Comparison of ENCODE assay signal across 7 cellular contexts in genomic region chr9:34139477-34140146, GRCh38. TPM values are rescaled to one million over a fixed set of nuclear protein-coding genes. Genes with fewer than 3 reads are reported as not detected.
DNase-seq lines count a peak whose midpoint lies in the region; ATAC-seq, FAIRE-seq and TF ChIP-seq lines count a peak whose summit lies in the region.

No MANE protein-coding gene starts in this region.

- ATAC-seq in HG03025 (IDR thresholded peaks at IDR 0.05; ENCODE audit: low FRiP score, unreplicated experiment): no peak

- H3K23ac ChIP-seq in H9 (ENCODE audit: insufficient read length, low read depth, low read length): no peak overlapping the region

- H3K27me3 Mint-ChIP-seq in H9 (ENCODE audit: low read depth): no peaks in the 10 kb centered on the region

- no peak overlapping the region for H4K8ac ChIP-seq in H9 (replicated peaks; ENCODE audit: insufficient read length, low read depth, low read length)

- no CpG with 5 or more reads among the region's 5 CpGs for WGBS in H9 (ENCODE audit: extremely low coverage, insufficient read length, low lambda C conversion rate)
- 61 to 80% (median 75%) methylated on average over 5 of the region's 5 CpGs for WGBS in small intestine, 3 donors

- no peaks in the 10 kb centered on the region for H3K79me1 ChIP-seq in H9 (ENCODE audit: insufficient read depth, low read depth, low read length, poor library complexity, severe bottlenecking)

- H3K4me1 ChIP-seq in H9 (ENCODE audit: insufficient read depth, low read length) (no peaks in the 10 kb centered on the region), small intestine (ENCODE audit: control insufficient read depth in 2 of 2, insufficient read depth in 1 of 2, low read depth in 1 of 2, low read length in 1 of 2) (no peaks in the 10 kb centered on the region)

- H3K23me2 ChIP-seq in H9 (ENCODE audit: insufficient read length, low read depth, low read length, poor library complexity, severe bottlenecking): no peaks in the 10 kb centered on the region

- TF ChIP-seq CTCF in H9 (conservative IDR thresholded peaks at IDR 0.05) (peak; percentile 40; the same call in 2 of the 3 replicates), fibroblast of the aortic adventitia (IDR thresholded peaks at IDR 0.05; ENCODE audit: insufficient read depth, low read length) (peak; percentile 62)

- H3K4me1 Mint-ChIP-seq in H9: peaks cover 0 to 4% of the 10 kb centered on the region in 2 experiments; a peak in 1 of 4 replicates

- H2BK120ac ChIP-seq in H9 (ENCODE audit: low read depth, low read length, poor library complexity, severe bottlenecking): no peak overlapping the region

- H2BK5ac ChIP-seq in H9 (ENCODE audit: insufficient read length, low read length): no peak overlapping the region

- H3K27ac Mint-ChIP-seq in H9: no peak overlapping the region

- H3K4me3 ChIP-seq in fibroblast of the aortic adventitia (ENCODE audit: low read depth, low read length): no peak overlapping the region
- no peak overlapping the region for H3K4me3 ChIP-seq in small intestine (ENCODE audit: low read depth in 1 of 2, low read length in 2 of 2)

- H2AK5ac ChIP-seq in H9 (ENCODE audit: insufficient read length, low read length): no peak overlapping the region

- no peak overlapping the region for H3K56ac ChIP-seq in H9 (ENCODE audit: insufficient read length, low read depth, low read length)

- H3K18ac ChIP-seq in H9 (ENCODE audit: insufficient read length, low read depth, low read length): no peak overlapping the region

- H2BK20ac ChIP-seq in H9 (ENCODE audit: low read depth, low read length, poor library complexity, severe bottlenecking): no peak overlapping the region

- no peak overlapping the region for H3K9ac ChIP-seq in H9 (ENCODE audit: extremely low read depth, insufficient read length, low read length)

- H3K36me3 Mint-ChIP-seq in H9 (ENCODE audit: insufficient read depth in 1 of 3, low read depth in 3 of 3): no peaks in the 10 kb centered on the region; a peak in 1 of 7 replicates

- H3K36me3 ChIP-seq in small intestine (ENCODE audit: control insufficient read depth in 2 of 2, insufficient read depth in 2 of 2, low read length in 2 of 2): no peaks in the 10 kb centered on the region

- no peak overlapping the region for H2BK15ac ChIP-seq in H9 (ENCODE audit: low read depth, low read length)

- H2BK12ac ChIP-seq in H9 (ENCODE audit: insufficient read length, low read depth, low read length): no peak overlapping the region

- no peak overlapping the region for H3K4ac ChIP-seq in H9 (ENCODE audit: low read depth, low read length)

- H3T11ph ChIP-seq in H9 (ENCODE audit: low read length): no peak overlapping the region

- no peaks in the 10 kb centered on the region for H4K20me1 ChIP-seq in H9 (ENCODE audit: control insufficient read depth, insufficient read depth, insufficient read length)

- no peak overlapping the region for H4K91ac ChIP-seq in H9 (ENCODE audit: insufficient read length, low read depth, low read length)

- H3K4me3 Mint-ChIP-seq in H9: no peak overlapping the region

- H3K79me2 ChIP-seq in H9 (ENCODE audit: insufficient read depth, low read length): no peaks in the 10 kb centered on the region

- H3K14ac ChIP-seq in H9 (ENCODE audit: insufficient read depth, low read length): no peak overlapping the region

- H2AFZ ChIP-seq in H9 (ENCODE audit: low read length): no peak overlapping the region

- FAIRE-seq in small intestine (lab: Jason Lieb, UNC): no peak

- H3K9me3 Mint-ChIP-seq in H9: peaks cover 4 to 6% of the 10 kb centered on the region in 2 experiments; a peak in 4 of 5 replicates

- H3K9me3 ChIP-seq in H9 (ENCODE audit: control insufficient read depth, low read depth, low read length): no peaks in the 10 kb centered on the region
- H3K9me3 ChIP-seq in small intestine (ENCODE audit: control insufficient read depth, low read depth): no peaks in the 10 kb centered on the region

- no peak overlapping the region for H3K4me2 ChIP-seq in H9 (ENCODE audit: insufficient read depth, insufficient read length, low read length)

- no peak for DNase-seq in H9
- DNase-seq in RPMI8226: peak; percentile 68
- peak; percentile 97 for DNase-seq in fibroblast of the aortic adventitia (ENCODE audit: low read depth)
- DNase-seq in small intestine: peak; percentile 46
- DNase-seq in NCI-H2107 (lab: John Stamatoyannopoulos, UW): no peak
- no peak for DNase-seq in activated naive CD4-positive, alpha-beta T cell treated with Interleukin-2 at 50 U/mL for 16 hours

- no peak overlapping the region for H4K5ac ChIP-seq in H9 (ENCODE audit: insufficient read length, low read depth, low read length)

- H3K27ac ChIP-seq in H9 (ENCODE audit: insufficient read length, low read depth, low read length) (no peak overlapping the region), small intestine (ENCODE audit: low read depth in 1 of 2, low read length in 1 of 2) (no peak overlapping the region)

- H3K27me3 ChIP-seq in H9 (ENCODE audit: insufficient read depth, low read length) (no peaks in the 10 kb centered on the region), small intestine (ENCODE audit: control insufficient read depth in 2 of 2, insufficient read depth in 2 of 2, low read length in 2 of 2) (no peaks in the 10 kb centered on the region)

RNA-seq across cellular contexts. Expression of gene DCAF12, which starts 13.1 kb away (rescaled TPM):
- 32.7 and 33.6 TPM in 2 replicates for total RNA-seq in H9 (2021)
- total RNA-seq in fibroblast of the aortic adventitia (ENCODE audit: low replicate concordance): 7.6 and 25.9 TPM in 2 replicates
- 10 to 100 TPM; 16.2 to 23.6 (median 17.2) TPM for polyA plus RNA-seq in small intestine

RNA-seq across cellular contexts. Expression of gene UBAP1, which starts 39.2 kb away (rescaled TPM):
- total RNA-seq in H9 (2021) (32.1 and 32.6 TPM in 2 replicates), fibroblast of the aortic adventitia (ENCODE audit: low replicate concordance) (27.5 and 57.1 TPM in 2 replicates)
- 10 to 100 TPM; 32.6 to 44.1 (median 34.0) TPM for polyA plus RNA-seq in small intestine

Comparison
In these comparisons a context has a peak if more than half of its experiments do, and no peak if none do; other contexts are left out.
1. DNase-seq: peak in RPMI8226 (single experiment), fibroblast of the aortic adventitia (single experiment) and small intestine (single experiment); none in H9 (single experiment), NCI-H2107 (single experiment) and activated naive CD4-positive, alpha-beta T cell treated with Interleukin-2 at 50 U/mL for 16 hours (single experiment).